9 cellular contexts compared by ENCODE assay signal in the genomic region with DNA sequence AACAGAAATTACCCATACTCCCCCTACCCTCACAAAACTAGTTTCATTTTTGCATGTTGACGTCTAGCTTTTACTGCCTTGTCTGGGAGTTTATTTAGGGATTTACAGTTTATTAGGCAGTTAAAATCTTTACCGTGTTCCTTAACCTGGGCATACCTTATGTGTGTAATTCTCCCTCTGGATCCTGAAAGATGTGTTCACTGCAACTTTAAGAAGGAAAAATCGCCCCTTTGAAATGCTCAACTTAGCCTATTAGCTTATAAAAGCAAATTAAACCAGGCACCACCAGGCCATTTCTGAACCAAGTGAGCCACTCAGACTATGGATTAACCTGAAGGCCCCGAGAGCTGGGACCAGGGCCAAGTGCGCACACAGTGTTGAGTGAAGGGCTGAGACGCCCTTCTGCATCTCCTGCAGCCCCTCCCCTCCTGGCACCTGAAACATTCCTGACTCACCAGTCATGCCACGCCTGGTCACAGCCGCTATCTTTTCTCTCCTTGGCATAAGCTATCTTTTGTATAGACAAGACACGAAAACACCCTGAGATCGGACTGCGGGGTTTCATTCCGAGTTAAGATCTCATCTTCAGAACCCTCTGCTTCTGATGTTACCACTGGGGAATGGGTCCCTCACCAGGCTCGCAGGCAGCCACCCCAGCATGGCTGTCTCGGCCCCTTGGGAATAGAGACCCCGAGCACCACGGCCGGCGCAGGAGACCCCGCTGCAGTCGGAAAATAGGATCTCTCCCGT.
DNase-seq lines count a peak whose midpoint lies in the region; ATAC-seq, FAIRE-seq and TF ChIP-seq lines count a peak whose summit lies in the region.
"Had no signal": no experiment of that assay in that cellular context is flagged by ENCODE, and none has a peak within 500 bp of the region (broad histone marks: within the 10 kb centered on the region; RNA-seq: fewer than 3 reads in every experiment).

No MANE protein-coding gene starts in this region.

- H3K9ac ChIP-seq in SK-N-MC (ENCODE audit: insufficient read length) = peak overlapping the region; percentile 29

- peak; percentile 77 for FAIRE-seq in urothelium cell line (lab: Jason Lieb, UNC)

- H4K20me1 ChIP-seq in hepatocyte (ENCODE audit: insufficient read depth, poor library complexity, severe bottlenecking) = peaks cover 6% of the 10 kb centered on the region

- no peak overlapping the region for H2AFZ ChIP-seq in hepatocyte

- H3K36me3 ChIP-seq in SK-N-MC (ENCODE audit: insufficient read depth, low read length) (no peaks in the 10 kb centered on the region), hepatocyte (replicated peaks; ENCODE audit: insufficient read depth, low read depth) (no peaks in the 10 kb centered on the region)

- H3K9me2 ChIP-seq in hepatocyte (replicated peaks; ENCODE audit: insufficient read depth) = no peaks in the 10 kb centered on the region

- H3K27me3 ChIP-seq in hepatocyte = no peaks in the 10 kb centered on the region

- H3K4me2 ChIP-seq in hepatocyte = peak overlapping the region; percentile 72

- DNase-seq in LNCaP clone FGC (ENCODE audit: low read depth) (peak; percentile 89), SK-N-MC (ENCODE audit: low read depth, low spot score) (no peak), hepatocyte (ENCODE audit: low spot score) (peak; percentile 77), urothelium cell line (ENCODE audit: low spot score) (peak; percentile 89), activated gamma-delta T cell treated with Interleukin-2 at 50 U/mL for 16 hours (no peak)
- DNase-seq in activated CD4-positive, alpha-beta T cell treated with anti-CD3 and anti-CD28 coated beads for 48 hours = no peak
- DNase-seq: natural killer cell had no signal

- H3K79me2 ChIP-seq in hepatocyte = peaks cover 72% of the 10 kb centered on the region

- TF ChIP-seq CTCF in LNCaP clone FGC (IDR thresholded peaks at IDR 0.05; ENCODE audit: control insufficient read depth, extremely low read depth, insufficient read depth) (no peak), hepatocyte (IDR thresholded peaks at IDR 0.05; ENCODE audit: poor library complexity) (no peak)

- H3K27ac ChIP-seq in SK-N-MC (peak overlapping the region; percentile 58), hepatocyte (peak overlapping the region; percentile 94)

- 34% methylated on average over 21 of the region's 21 CpGs for WGBS in hepatocyte (ENCODE audit: low lambda C conversion rate, missing lambda C conversion rate)

- no peak for ATAC-seq in HG03045 (IDR thresholded peaks at IDR 0.05; ENCODE audit: unreplicated experiment)
- ATAC-seq in GM18519 (IDR thresholded peaks at IDR 0.05; ENCODE audit: low FRiP score, unreplicated experiment) = no peak
- ATAC-seq: natural killer cell had no signal

- H3K9me3 ChIP-seq in SK-N-MC (ENCODE audit: low read depth, low read length) (no peaks in the 10 kb centered on the region), hepatocyte (ENCODE audit: low read depth) (no peaks in the 10 kb centered on the region)

- peaks cover 66% of the 10 kb centered on the region for H3K4me1 ChIP-seq in hepatocyte (ENCODE audit: insufficient read depth)

- H3K4me3 ChIP-seq in LNCaP clone FGC (ENCODE audit: low read depth, low read length) = peak overlapping the region; percentile 51
- peak overlapping the region; percentile 54 for H3K4me3 ChIP-seq in SK-N-MC
- no peak overlapping the region for H3K4me3 ChIP-seq in hepatocyte

Comparison
In these comparisons a context has a peak if more than half of its experiments do, and no peak if none do; other contexts are left out.
1. DNase-seq: peak in LNCaP clone FGC (single experiment), hepatocyte (single experiment) and urothelium cell line (single experiment); none in SK-N-MC (single experiment), activated CD4-positive, alpha-beta T cell treated with anti-CD3 and anti-CD28 coated beads for 48 hours (single experiment) and activated gamma-delta T cell treated with Interleukin-2 at 50 U/mL for 16 hours (single experiment).